15 cellular contexts compared by ENCODE assay signal in the genomic region with DNA sequence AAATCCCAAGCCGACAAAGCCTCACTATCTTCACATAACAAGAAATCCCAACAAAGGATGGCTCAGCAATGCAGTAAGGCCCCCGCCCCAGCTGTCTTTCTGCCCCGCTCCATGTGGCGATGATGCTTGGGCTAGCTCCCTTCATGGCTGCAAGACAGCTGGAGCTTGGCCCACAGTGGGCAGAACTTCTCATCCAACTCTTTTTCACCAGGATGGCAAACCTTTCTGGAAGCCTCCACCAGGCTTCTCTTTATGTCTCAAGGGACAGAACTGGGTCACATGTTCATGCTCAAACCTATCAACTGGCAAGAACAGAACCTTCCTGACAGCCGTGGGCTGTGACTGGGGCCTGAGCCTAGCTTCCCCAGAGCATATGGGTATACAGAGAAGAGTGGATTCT.
DNase-seq lines count a peak whose midpoint lies in the region; ATAC-seq, FAIRE-seq and TF ChIP-seq lines count a peak whose summit lies in the region.
"Had no signal": no experiment of that assay in that cellular context is flagged by ENCODE, and none has a peak within 500 bp of the region (broad histone marks: within the 10 kb centered on the region; RNA-seq: fewer than 3 reads in every experiment).

No MANE protein-coding gene starts in this region.

- 67% methylated on average over 5 of the region's 5 CpGs for WGBS in liver

- peak overlapping the region; percentile 51 to 71 for H3K27ac ChIP-seq in liver (ENCODE audit: low read depth in 1 of 2, low read length in 2 of 2)
- H3K27ac ChIP-seq: colonic mucosa, VCaP had no signal

- no peak for TF ChIP-seq POLR2A in H54 (IDR thresholded peaks at IDR 0.05; ENCODE audit: low read depth, low read length)

- H3K27me3 Mint-ChIP-seq in activated naive CD4-positive, alpha-beta T cell treated with anti-CD3 and anti-CD28 coated beads for 36 hours (ENCODE audit: low read depth), result no peaks in the 10 kb centered on the region
- no peaks in the 10 kb centered on the region for H3K27me3 Mint-ChIP-seq in activated naive CD8-positive, alpha-beta T cell
- no peaks in the 10 kb centered on the region for H3K27me3 Mint-ChIP-seq in stimulated activated memory B cell treated with anti-CD40 and anti-IgM and Interleukin-4, amounts not matched to agents 10 μg/mL and 1 μg/mL and 100 μg/mL, for 72 hours

- FAIRE-seq in H54 (lab: Jason Lieb, UNC), result no peak
- FAIRE-seq: GM18507 had no signal

- H3K36me3 Mint-ChIP-seq in activated naive CD4-positive, alpha-beta T cell treated with anti-CD3 and anti-CD28 coated beads for 36 hours (ENCODE audit: low read depth), result no peaks in the 10 kb centered on the region
- peaks cover 6% of the 10 kb centered on the region for H3K36me3 Mint-ChIP-seq in activated naive CD8-positive, alpha-beta T cell
- peaks cover 23% of the 10 kb centered on the region for H3K36me3 Mint-ChIP-seq in stimulated activated memory B cell treated with anti-CD40 and anti-IgM and Interleukin-4, amounts not matched to agents 10 μg/mL and 1 μg/mL and 100 μg/mL, for 72 hours

- no peak overlapping the region for H3K9ac ChIP-seq in liver (ENCODE audit: low read depth in 1 of 2, low read length in 2 of 2)

- H3K9me3 Mint-ChIP-seq in activated naive CD4-positive, alpha-beta T cell treated with anti-CD3 and anti-CD28 coated beads for 36 hours, result no peaks in the 10 kb centered on the region
- no peaks in the 10 kb centered on the region for H3K9me3 Mint-ChIP-seq in activated naive CD8-positive, alpha-beta T cell (ENCODE audit: low read depth)
- no peaks in the 10 kb centered on the region for H3K9me3 Mint-ChIP-seq in stimulated activated memory B cell treated with anti-CD40 and anti-IgM and Interleukin-4, amounts not matched to agents 10 μg/mL and 1 μg/mL and 100 μg/mL, for 72 hours

- CTCF ChIA-PET in activated naive CD4-positive, alpha-beta T cell treated with anti-CD3 and anti-CD28 coated beads for 36 hours (lab: Charles Lee), result interaction anchor here (0.6 to 1.9 kb wide), 5 partner anchors 10 to 236 kb away, joined by 3 to 7 read pairs (median 4); no protein-coding TSS in a partner anchor

- H3K27ac Mint-ChIP-seq in activated naive CD4-positive, alpha-beta T cell treated with anti-CD3 and anti-CD28 coated beads for 36 hours, result peak overlapping the region; percentile 60
- H3K27ac Mint-ChIP-seq in activated naive CD8-positive, alpha-beta T cell, result peak overlapping the region; percentile 76
- H3K27ac Mint-ChIP-seq in stimulated activated memory B cell treated with anti-CD40 and anti-IgM and Interleukin-4, amounts not matched to agents 10 μg/mL and 1 μg/mL and 100 μg/mL, for 72 hours, result peak overlapping the region; percentile 76

- peaks cover 9 to 26% (median 20%) of the 10 kb centered on the region in 4 donors for H3K4me1 ChIP-seq in liver (ENCODE audit: control insufficient read depth in 4 of 4, insufficient read depth in 4 of 4, low read length in 3 of 4)
- H3K4me1 ChIP-seq: colonic mucosa had no signal

- peaks cover 0 to 1% (median 0%) of the 10 kb centered on the region in 4 donors for H3K36me3 ChIP-seq in liver (ENCODE audit: control insufficient read depth in 4 of 4, insufficient read depth in 3 of 4, low read depth in 1 of 4, low read length in 3 of 4)
- H3K36me3 ChIP-seq: colonic mucosa, thoracic aorta had no signal

- no peak overlapping the region for H3K4me3 Mint-ChIP-seq in activated naive CD4-positive, alpha-beta T cell treated with anti-CD3 and anti-CD28 coated beads for 36 hours
- H3K4me3 Mint-ChIP-seq in activated naive CD8-positive, alpha-beta T cell, result no peak overlapping the region
- H3K4me3 Mint-ChIP-seq in stimulated activated memory B cell treated with anti-CD40 and anti-IgM and Interleukin-4, amounts not matched to agents 10 μg/mL and 1 μg/mL and 100 μg/mL, for 72 hours, result no peak overlapping the region

- H3K4me3 ChIP-seq in liver (ENCODE audit: low read depth in 1 of 3, low read length in 3 of 3), result no peak overlapping the region
- H3K4me3 ChIP-seq: colonic mucosa, thoracic aorta had no signal

- TF ChIP-seq CTCF in liver (IDR thresholded peaks at IDR 0.05; ENCODE audit: low read depth, low read length, missing input control) (no peak), GM10266 (IDR thresholded peaks at IDR 0.05; ENCODE audit: control insufficient read depth, insufficient read depth, low read depth, missing control alignments) (no peak)

- peaks cover 68% of the 10 kb centered on the region for H3K4me1 Mint-ChIP-seq in activated naive CD4-positive, alpha-beta T cell treated with anti-CD3 and anti-CD28 coated beads for 36 hours (ENCODE audit: low read depth)
- peaks cover 80% of the 10 kb centered on the region for H3K4me1 Mint-ChIP-seq in activated naive CD8-positive, alpha-beta T cell (ENCODE audit: low read depth)
- H3K4me1 Mint-ChIP-seq in stimulated activated memory B cell treated with anti-CD40 and anti-IgM and Interleukin-4, amounts not matched to agents 10 μg/mL and 1 μg/mL and 100 μg/mL, for 72 hours, result peaks cover 67% of the 10 kb centered on the region

- no peaks in the 10 kb centered on the region for H3K27me3 ChIP-seq in liver (ENCODE audit: control insufficient read depth in 4 of 4, insufficient read depth in 4 of 4, low read length in 3 of 4)
- H3K27me3 ChIP-seq: colonic mucosa had no signal

- no peaks in the 10 kb centered on the region for H3K9me3 ChIP-seq in liver (ENCODE audit: control insufficient read depth in 4 of 4, low read length in 3 of 4)
- H3K9me3 ChIP-seq: colonic mucosa, thoracic aorta had no signal

- no peak for ATAC-seq in stimulated activated memory B cell treated with anti-CD40 and anti-IgM and Interleukin-4, amounts not matched to agents 10 μg/mL and 1 μg/mL and 100 μg/mL, for 72 hours

- intact Hi-C loops in activated naive CD4-positive, alpha-beta T cell treated with anti-CD3 and anti-CD28 coated beads for 36 hours (cut with micrococcal nuclease), result no loop called here

- no peak for TF ChIP-seq RAD21 in liver (IDR thresholded peaks at IDR 0.05)

- no peak for DNase-seq in activated naive CD4-positive, alpha-beta T cell treated with anti-CD3 and anti-CD28 coated beads for 36 hours
- DNase-seq in activated naive CD4-positive, alpha-beta T cell (lab: John Stamatoyannopoulos, UW), result no peak
- DNase-seq in GM10266 (ENCODE audit: extremely low spot score), result no peak
- no peak for DNase-seq in activated CD4-positive, CD25-positive, alpha-beta regulatory T cell (lab: John Stamatoyannopoulos, UW)
- no peak for DNase-seq in H54 (ENCODE audit: insufficient read length, low spot score)
- DNase-seq: colonic mucosa, DND-41, foreskin melanocyte, RPMI8226 had no signal

TF ChIP-seq in liver, 16 proteins besides CTCF, POLR2A, EP300 and RAD21 (continues in another document):
- TF ChIP-seq EGR1 (IDR thresholded peaks at IDR 0.05; ENCODE audit: low read depth in 2 of 2), result no peak
- TF ChIP-seq, protein P1, sequence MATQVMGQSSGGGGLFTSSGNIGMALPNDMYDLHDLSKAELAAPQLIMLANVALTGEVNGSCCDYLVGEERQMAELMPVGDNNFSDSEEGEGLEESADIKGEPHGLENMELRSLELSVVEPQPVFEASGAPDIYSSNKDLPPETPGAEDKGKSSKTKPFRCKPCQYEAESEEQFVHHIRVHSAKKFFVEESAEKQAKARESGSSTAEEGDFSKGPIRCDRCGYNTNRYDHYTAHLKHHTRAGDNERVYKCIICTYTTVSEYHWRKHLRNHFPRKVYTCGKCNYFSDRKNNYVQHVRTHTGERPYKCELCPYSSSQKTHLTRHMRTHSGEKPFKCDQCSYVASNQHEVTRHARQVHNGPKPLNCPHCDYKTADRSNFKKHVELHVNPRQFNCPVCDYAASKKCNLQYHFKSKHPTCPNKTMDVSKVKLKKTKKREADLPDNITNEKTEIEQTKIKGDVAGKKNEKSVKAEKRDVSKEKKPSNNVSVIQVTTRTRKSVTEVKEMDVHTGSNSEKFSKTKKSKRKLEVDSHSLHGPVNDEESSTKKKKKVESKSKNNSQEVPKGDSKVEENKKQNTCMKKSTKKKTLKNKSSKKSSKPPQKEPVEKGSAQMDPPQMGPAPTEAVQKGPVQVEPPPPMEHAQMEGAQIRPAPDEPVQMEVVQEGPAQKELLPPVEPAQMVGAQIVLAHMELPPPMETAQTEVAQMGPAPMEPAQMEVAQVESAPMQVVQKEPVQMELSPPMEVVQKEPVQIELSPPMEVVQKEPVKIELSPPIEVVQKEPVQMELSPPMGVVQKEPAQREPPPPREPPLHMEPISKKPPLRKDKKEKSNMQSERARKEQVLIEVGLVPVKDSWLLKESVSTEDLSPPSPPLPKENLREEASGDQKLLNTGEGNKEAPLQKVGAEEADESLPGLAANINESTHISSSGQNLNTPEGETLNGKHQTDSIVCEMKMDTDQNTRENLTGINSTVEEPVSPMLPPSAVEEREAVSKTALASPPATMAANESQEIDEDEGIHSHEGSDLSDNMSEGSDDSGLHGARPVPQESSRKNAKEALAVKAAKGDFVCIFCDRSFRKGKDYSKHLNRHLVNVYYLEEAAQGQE (IDR thresholded peaks at IDR 0.05), result no peak
- no peak for TF ChIP-seq HNF4A (conservative IDR thresholded peaks at IDR 0.05)
- TF ChIP-seq RXRA (IDR thresholded peaks at IDR 0.05), result no peak
- no peak for TF ChIP-seq FOXA1 (IDR thresholded peaks at IDR 0.05)
- TF ChIP-seq GABPA (IDR thresholded peaks at IDR 0.05 in 1 of 2, conservative IDR thresholded peaks at IDR 0.05 in 1 of 2), result no peak
- TF ChIP-seq, protein P2, sequence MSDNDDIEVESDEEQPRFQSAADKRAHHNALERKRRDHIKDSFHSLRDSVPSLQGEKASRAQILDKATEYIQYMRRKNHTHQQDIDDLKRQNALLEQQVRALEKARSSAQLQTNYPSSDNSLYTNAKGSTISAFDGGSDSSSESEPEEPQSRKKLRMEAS (IDR thresholded peaks at IDR 0.05), result no peak
- TF ChIP-seq, protein P3, sequence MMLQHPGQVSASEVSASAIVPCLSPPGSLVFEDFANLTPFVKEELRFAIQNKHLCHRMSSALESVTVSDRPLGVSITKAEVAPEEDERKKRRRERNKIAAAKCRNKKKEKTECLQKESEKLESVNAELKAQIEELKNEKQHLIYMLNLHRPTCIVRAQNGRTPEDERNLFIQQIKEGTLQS (IDR thresholded peaks at IDR 0.05), result no peak
- no peak for TF ChIP-seq SP1 (IDR thresholded peaks at IDR 0.05)
- no peak for TF ChIP-seq NR2F2 (IDR thresholded peaks at IDR 0.05)
- TF ChIP-seq FOXA2 (IDR thresholded peaks at IDR 0.05), result no peak
- TF ChIP-seq YY1 (IDR thresholded peaks at IDR 0.05), result no peak
- no peak for TF ChIP-seq JUND (IDR thresholded peaks at IDR 0.05)
- TF ChIP-seq HNF4G (IDR thresholded peaks at IDR 0.05), result no peak
